ENCODE assay signal across 23 cellular contexts in the genomic region with DNA sequence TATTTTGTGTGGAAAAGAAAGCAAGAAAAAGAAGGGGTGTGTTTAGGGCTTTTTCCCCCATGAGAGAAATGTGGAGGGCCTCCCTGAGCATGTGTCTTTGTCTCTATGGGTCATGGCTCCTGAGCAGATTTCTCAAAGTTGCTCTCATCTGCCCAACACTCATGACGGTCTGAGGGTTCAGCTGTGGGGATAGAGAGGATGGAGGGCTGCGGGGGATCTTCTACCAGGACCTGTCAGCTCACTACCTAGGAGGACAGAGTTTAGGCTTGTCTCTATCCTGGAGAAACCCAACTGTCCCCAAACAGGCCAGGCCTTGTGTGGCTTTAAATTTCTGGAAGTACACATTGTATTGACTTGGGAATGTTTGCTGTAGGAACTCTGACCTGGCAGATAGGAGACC.
"Had no signal": no experiment of that assay in that cellular context is flagged by ENCODE, and none has a peak within 500 bp of the region (broad histone marks: within the 10 kb centered on the region; RNA-seq: fewer than 3 reads in every experiment).

No MANE protein-coding gene starts in this region.

- H3K4me2 ChIP-seq: neural progenitor cell, smooth muscle cell had no signal

- DNase-seq: natural killer cell; spleen; stimulated activated CD4-positive, alpha-beta T cell treated with anti-CD3 and anti-CD28 coated beads, Interleukin-12 subunit alpha, Interleukin-12 subunit beta, amount 100 ng/mL, for 4 hours; stimulated activated CD4-positive, alpha-beta T cell treated with anti-CD3 and anti-CD28 coated beads, Interleukin-1b, Interleukin-23, amount 100 ng/mL, for 48 hours; stimulated activated CD4-positive, alpha-beta T cell treated with anti-CD3 and anti-CD28 coated beads, Interleukin-4, amount 100 ng/mL, for 1 hour; stimulated activated CD4-positive, alpha-beta T cell treated with anti-CD3 and anti-CD28 coated beads, Interleukin-4, amount 100 ng/mL, for 4 hours; stimulated activated CD8-positive, alpha-beta memory T cell treated with anti-CD3 and anti-CD28 coated beads, Interleukin-4, amount 100 ng/mL, for 48 hours; stimulated activated naive CD8-positive, alpha-beta T cell treated with anti-CD3 and anti-CD28 coated beads, Interleukin-15, amount 100 ng/mL, for 72 hours; stimulated activated naive CD8-positive, alpha-beta T cell treated with anti-CD3 and anti-CD28 coated beads, Interleukin-15, Interleukin-2, amounts not matched to agents 100 U/mL and 50 U/mL, for 24 hours; tibial artery; transverse colon; upper lobe of right lung had no signal

- H3K36me3 ChIP-seq: neural progenitor cell, neutrophil, pancreas, prostate gland, right atrium auricular region, spleen, suprapubic skin, tibial artery, transverse colon, upper lobe of right lung, vagina had no signal

- H3K9me3 ChIP-seq: neutrophil, pancreas, prostate gland, right atrium auricular region, spleen, suprapubic skin, testis, tibial artery, transverse colon, upper lobe of right lung, vagina had no signal

- ATAC-seq: natural killer cell; stimulated activated memory B cell treated with anti-CD40 and anti-IgM and Interleukin-4, amounts not matched to agents 10 μg/mL and 1 μg/mL and 100 μg/mL, for 72 hours; stimulated activated naive CD8-positive, alpha-beta T cell treated with anti-CD3 and anti-CD28 coated beads, Interleukin-15, Interleukin-2, amounts not matched to agents 100 U/mL and 50 U/mL, for 24 hours had no signal

- H3K4me1 ChIP-seq: pancreas, prostate gland, right atrium auricular region, testis, tibial artery, transverse colon, upper lobe of right lung, vagina had no signal

- H2AFZ ChIP-seq: neural progenitor cell had no signal

- H3K4me3 ChIP-seq: neural progenitor cell, pancreas, prostate gland, right atrium auricular region, skin epidermis, smooth muscle cell, spleen, suprapubic skin, testis, tibial artery, transverse colon, upper lobe of right lung, vagina had no signal

- H3K27me3 ChIP-seq: neural progenitor cell, neutrophil, pancreas, right atrium auricular region, spleen, suprapubic skin, testis, tibial artery, transverse colon, upper lobe of right lung, vagina had no signal

- H3K9ac ChIP-seq: neural progenitor cell had no signal

- H3K27ac ChIP-seq: neural progenitor cell, neutrophil, pancreas, prostate gland, right atrium auricular region, spleen, suprapubic skin, testis, tibial artery, transverse colon, upper lobe of right lung, vagina had no signal
